Comparison of ENCODE assay signal across 8 cellular contexts in genomic region chr2:202910250-202910649, GRCh38. TPM values are rescaled to one million over a fixed set of nuclear protein-coding genes. Genes with fewer than 3 reads are reported as not detected.
DNase-seq lines count a peak whose midpoint lies in the region; ATAC-seq, FAIRE-seq and TF ChIP-seq lines count a peak whose summit lies in the region.
"Not testable (repeated sequence)": the region's sequence is repeated elsewhere in the genome, so short reads cannot be mapped to it uniquely, and the experiment has no call there.

No MANE protein-coding gene starts in this region.

- H3K9ac ChIP-seq in PC-3 (ENCODE audit: low read length) (peak overlapping the region; percentile 88), skeletal muscle satellite cell (ENCODE audit: low read depth, low read length) (peak overlapping the region; percentile 89)

- peak overlapping the region; percentile 92 for H3K4me2 ChIP-seq in PC-3 (ENCODE audit: low read length)
- H3K4me2 ChIP-seq in skeletal muscle satellite cell (ENCODE audit: low read length) = peak overlapping the region; percentile 81

- H4K20me1 ChIP-seq in PC-3 (ENCODE audit: low read length) = not testable (repeated sequence)

- POLR2A ChIA-PET in PC-3 (lab: Charles Lee; ENCODE audit: unreplicated experiment) = interaction anchor here (0.6 kb wide), 1 partner anchor 329 kb away, joined by 3 read pairs; no protein-coding TSS in a partner anchor

- not testable (repeated sequence) for ATAC-seq in PC-3

- CTCF ChIA-PET in PC-3 (lab: Charles Lee) = interaction anchor here (0.5 kb wide), 2 partner anchors 116 to 483 kb away, joined by 7 to 8 read pairs; no protein-coding TSS in a partner anchor

- not testable (repeated sequence) for TF ChIP-seq CTCF in AG10803 (conservative IDR thresholded peaks at IDR 0.05; ENCODE audit: low read length); PC-3 (conservative IDR thresholded peaks at IDR 0.05; ENCODE audit: low read depth, low read length); bronchial epithelial cell (IDR thresholded peaks at IDR 0.05; ENCODE audit: insufficient read depth, low read length, severe bottlenecking); foreskin fibroblast (IDR thresholded peaks at IDR 0.05; ENCODE audit: low read depth, low read length); mesothelial cell of epicardium (IDR thresholded peaks at IDR 0.05; ENCODE audit: unreplicated experiment)

- not testable (repeated sequence) for H3K9me3 Mint-ChIP-seq in activated T-cell treated with anti-CD3 and anti-CD28 coated beads, Interleukin-2, amount 50 U/mL, for 24 hours; mesothelial cell of epicardium

- peak overlapping the region; percentile 100 for H3K4me3 Mint-ChIP-seq in activated T-cell treated with anti-CD3 and anti-CD28 coated beads, Interleukin-2, amount 50 U/mL, for 24 hours
- peak overlapping the region; percentile 96 for H3K4me3 Mint-ChIP-seq in mesothelial cell of epicardium

- H3K36me3 ChIP-seq in HAP-1 (replicated peaks) (peaks cover 16% of the 10 kb centered on the region), PC-3 (ENCODE audit: low read depth, low read length) (peaks cover 13% of the 10 kb centered on the region)
- H3K36me3 ChIP-seq in bronchial epithelial cell (ENCODE audit: control insufficient read depth, insufficient read depth, low read length); skeletal muscle satellite cell (ENCODE audit: insufficient read depth, low read length): not testable (repeated sequence)

- not testable (repeated sequence) for FAIRE-seq in bronchial epithelial cell (lab: Jason Lieb, UNC)

- not testable (repeated sequence) for DNase-seq in AG10803 (ENCODE audit: low read depth); HAP-1 (ENCODE audit: low spot score in 2 of 2); PC-3; activated T-cell treated with anti-CD3 and anti-CD28 coated beads, Interleukin-2, amount 50 U/mL, for 24 hours; bronchial epithelial cell (ENCODE audit: low read depth); foreskin fibroblast; mesothelial cell of epicardium (ENCODE audit: low spot score in 2 of 2, unreplicated experiment in 2 of 2)

- in situ Hi-C loops in HAP-1 (cut with MboI; ENCODE audit: low sequenced_read_pairs) = not testable (repeated sequence)

- intact Hi-C loops in PC-3 (cut with micrococcal nuclease) = not testable (repeated sequence)

- H3K27me3 Mint-ChIP-seq in activated T-cell treated with anti-CD3 and anti-CD28 coated beads, Interleukin-2, amount 50 U/mL, for 24 hours; mesothelial cell of epicardium (ENCODE audit: low read depth): not testable (repeated sequence)

- not testable (repeated sequence) for H3F3A ChIP-seq in PC-3 (ENCODE audit: low read length, unreplicated experiment)

- peak overlapping the region; percentile 55 for H3K27ac Mint-ChIP-seq in activated T-cell treated with anti-CD3 and anti-CD28 coated beads, Interleukin-2, amount 50 U/mL, for 24 hours
- peak overlapping the region; percentile 59 for H3K27ac Mint-ChIP-seq in mesothelial cell of epicardium

- H3K27me3 ChIP-seq in HAP-1 (ENCODE audit: low read depth); PC-3 (ENCODE audit: low read length); bronchial epithelial cell (ENCODE audit: control insufficient read depth, insufficient read depth, low read length); skeletal muscle satellite cell (ENCODE audit: control insufficient read depth, insufficient read depth, low read length): not testable (repeated sequence)

- not testable (repeated sequence) for H3K9me3 ChIP-seq in HAP-1; PC-3 (ENCODE audit: low read length); skeletal muscle satellite cell (replicated peaks; ENCODE audit: low read length)

- H3K4me1 Mint-ChIP-seq in activated T-cell treated with anti-CD3 and anti-CD28 coated beads, Interleukin-2, amount 50 U/mL, for 24 hours (ENCODE audit: low read depth) = peaks cover 36% of the 10 kb centered on the region
- peaks cover 20% of the 10 kb centered on the region for H3K4me1 Mint-ChIP-seq in mesothelial cell of epicardium

- BruUV-seq in PC-3 (replicated peaks; lab: Mats Ljungman, UMichigan) = not testable (repeated sequence)

- H2AFZ ChIP-seq in PC-3 (ENCODE audit: low read length) = not testable (repeated sequence)

- peaks cover 61% of the 10 kb centered on the region for H3K36me3 Mint-ChIP-seq in activated T-cell treated with anti-CD3 and anti-CD28 coated beads, Interleukin-2, amount 50 U/mL, for 24 hours (ENCODE audit: low read depth)
- peaks cover 13% of the 10 kb centered on the region for H3K36me3 Mint-ChIP-seq in mesothelial cell of epicardium

- H3K79me2 ChIP-seq in PC-3 (ENCODE audit: low read length) = peaks cover 56% of the 10 kb centered on the region

- not testable (repeated sequence) for H3K9me2 ChIP-seq in PC-3 (replicated peaks; ENCODE audit: low read length)

- not testable (repeated sequence) for H3K4me1 ChIP-seq in HAP-1; skeletal muscle satellite cell (ENCODE audit: control insufficient read depth, insufficient read depth, low read length)
- H3K4me1 ChIP-seq in PC-3 (ENCODE audit: insufficient read depth, low read length) = peaks cover 12% of the 10 kb centered on the region; the same call in 1 of the 2 replicates

- not testable (repeated sequence) for H3K27ac ChIP-seq in PC-3 (ENCODE audit: low read length)

- H3K4me3 ChIP-seq in AG10803 (ENCODE audit: low read length) (peak overlapping the region; percentile 99; the same call in 1 of the 2 replicates), HAP-1 (peak overlapping the region; percentile 61), PC-3 (ENCODE audit: low read length) (peak overlapping the region; percentile 89), bronchial epithelial cell (ENCODE audit: low read depth, low read length) (peak overlapping the region; percentile 48), foreskin fibroblast (ENCODE audit: low read depth in 1 of 2, low read length in 2 of 2) (peak overlapping the region; percentile 62 to 91), skeletal muscle satellite cell (ENCODE audit: low read length) (peak overlapping the region; percentile 84)

RNA-seq across cellular contexts. Expression of gene WDR12, which starts 1.2 kb away (rescaled TPM):
- total RNA-seq in PC-3 (2014; rRNA removed) = 60.5 and 65.4 TPM in 2 replicates
- total RNA-seq in bronchial epithelial cell = 19.5 and 55.0 TPM in 2 replicates
- 54.4 to 58.9 TPM (median 58.6 TPM) in 3 replicates for total RNA-seq in mesothelial cell of epicardium
- 39.3 and 52.2 TPM in 2 replicates for total RNA-seq in skeletal muscle satellite cell (2012; rRNA removed)

RNA-seq across cellular contexts. Expression of gene CARF, which starts 1.8 kb away (rescaled TPM):
- total RNA-seq in PC-3 (2014; rRNA removed) (1.6 and 4.4 TPM in 2 replicates), bronchial epithelial cell (2.4 and 3.2 TPM in 2 replicates), mesothelial cell of epicardium (13.7 to 17.0 TPM (median 16.8 TPM) in 3 replicates)
- total RNA-seq in skeletal muscle satellite cell (2012; rRNA removed) = 3.0 and 6.1 TPM in 2 replicates

RNA-seq across cellular contexts. Expression of gene ICA1L, which starts 38.7 kb away (rescaled TPM):
- total RNA-seq in PC-3 (2014; rRNA removed) (1.3 and 2.5 TPM in 2 replicates), bronchial epithelial cell (1.6 and 2.3 TPM in 2 replicates), mesothelial cell of epicardium (9.9 to 13.4 TPM (median 11.8 TPM) in 3 replicates)
- 2.8 and 5.0 TPM in 2 replicates for total RNA-seq in skeletal muscle satellite cell (2012; rRNA removed)

Comparison
In these comparisons a context has a peak if more than half of its experiments do, and no peak if none do; other contexts are left out.
1. H3K4me3 ChIP-seq: peak in every context shown above with its lines; median percentile 99 in AG10803; 89 in PC-3; 84 in skeletal muscle satellite cell; 76 in foreskin fibroblast; 61 in HAP-1; 48 in bronchial epithelial cell.